In the genomic region with DNA sequence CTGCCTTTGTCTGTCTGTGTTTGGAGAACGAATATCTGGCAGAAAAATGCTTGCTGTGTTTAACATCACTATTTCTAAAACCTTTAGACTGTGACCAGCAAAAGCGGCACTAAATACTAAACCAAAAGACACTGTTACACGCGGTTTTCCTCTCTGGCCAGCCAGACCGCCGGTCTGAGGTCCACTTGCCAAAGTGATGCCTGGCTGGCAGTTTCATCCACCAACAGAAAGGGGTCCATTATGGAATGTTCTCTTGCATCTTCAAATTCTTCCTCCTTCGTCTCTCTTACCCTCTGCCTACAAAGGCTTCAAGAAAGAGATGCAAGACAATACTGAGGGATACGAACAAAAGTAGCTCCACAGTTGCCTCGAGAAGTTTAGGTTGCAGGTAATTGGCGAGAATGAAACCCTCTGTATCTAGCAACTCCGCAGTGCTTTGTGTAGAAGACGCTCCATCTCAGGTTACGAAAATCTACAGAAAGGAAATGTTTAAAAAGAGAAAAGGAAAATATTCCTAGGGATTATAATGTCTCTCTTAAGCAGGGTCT, we compare ENCODE assay signal across 16 cellular contexts.
DNase-seq lines count a peak whose midpoint lies in the region; ATAC-seq, FAIRE-seq and TF ChIP-seq lines count a peak whose summit lies in the region.
"Had no signal": no experiment of that assay in that cellular context is flagged by ENCODE, and none has a peak within 500 bp of the region (broad histone marks: within the 10 kb centered on the region; RNA-seq: fewer than 3 reads in every experiment).

No MANE protein-coding gene starts in this region.

- peaks cover 38% of the 10 kb centered on the region for H3K9me3 Mint-ChIP-seq in activated naive CD8-positive, alpha-beta T cell treated with anti-CD3 and anti-CD28 coated beads, Interleukin-2, amount 50 U/mL, for 24 hours
- peaks cover 24% of the 10 kb centered on the region for H3K9me3 Mint-ChIP-seq in activated naive CD8-positive, alpha-beta T cell treated with anti-CD3 and anti-CD28 coated beads for 36 hours
- H3K9me3 Mint-ChIP-seq in type B pancreatic cell (no peaks in the 10 kb centered on the region), osteocyte (ENCODE audit: unreplicated experiment) (peaks cover 7% of the 10 kb centered on the region)

- no peak overlapping the region for H3K4me3 Mint-ChIP-seq in activated naive CD8-positive, alpha-beta T cell treated with anti-CD3 and anti-CD28 coated beads, Interleukin-2, amount 50 U/mL, for 24 hours
- H3K4me3 Mint-ChIP-seq in activated naive CD8-positive, alpha-beta T cell treated with anti-CD3 and anti-CD28 coated beads for 36 hours = no peak overlapping the region
- H3K4me3 Mint-ChIP-seq in type B pancreatic cell (peak overlapping the region; percentile 56), osteocyte (ENCODE audit: unreplicated experiment) (no peak overlapping the region)
- H3K4me3 Mint-ChIP-seq: naive thymus-derived CD8-positive, alpha-beta T cell had no signal

- no peak for FAIRE-seq in D721Med (lab: Jason Lieb, UNC)
- FAIRE-seq: GM12878 had no signal

- intact Hi-C loops in OCI-LY7 (cut with micrococcal nuclease; ENCODE audit: unreplicated experiment) = no loop called here

- H3K27ac ChIP-seq in OCI-LY7 (ENCODE audit: low read depth, low read length, poor library complexity, severe bottlenecking) = no peak overlapping the region
- H3K27ac ChIP-seq: SJSA1, skin epidermis, thyroid gland had no signal

- POLR2A ChIA-PET in OCI-LY7 (lab: Charles Lee) = interaction anchor here (0.6 to 1.3 kb wide), 2 partner anchors 18 to 40 kb away, joined by 5 read pairs; no protein-coding TSS in a partner anchor

- no peaks in the 10 kb centered on the region for H3K79me2 ChIP-seq in OCI-LY7 (ENCODE audit: insufficient read depth, low read depth, low read length)

- peak overlapping the region; percentile 2 for H3K4me3 ChIP-seq in fibroblast of pulmonary artery (replicated peaks; ENCODE audit: low read depth, low read length)
- no peak overlapping the region for H3K4me3 ChIP-seq in OCI-LY7 (ENCODE audit: low read depth, low read length, poor library complexity, severe bottlenecking)
- H3K4me3 ChIP-seq: GM12878, SJSA1, skin epidermis, thyroid gland had no signal

- ATAC-seq in activated naive CD8-positive, alpha-beta T cell treated with anti-CD3 and anti-CD28 coated beads, Interleukin-2, amount 50 U/mL, for 24 hours = no peak
- ATAC-seq in SK-N-SH treated with all-trans-retinoic acid at 6 μM for 48 hours = peak; percentile 49; the same call in 2 of the 3 replicates
- ATAC-seq: naive thymus-derived CD8-positive, alpha-beta T cell had no signal

- no peak overlapping the region for H2AFZ ChIP-seq in OCI-LY7 (ENCODE audit: low read length)

- H3K9me2 ChIP-seq in OCI-LY7 (ENCODE audit: insufficient read depth, low read length) = no peaks in the 10 kb centered on the region

- H3K36me3 ChIP-seq in OCI-LY7 (ENCODE audit: insufficient read depth, low read length) = no peaks in the 10 kb centered on the region
- H3K36me3 ChIP-seq: SJSA1, thyroid gland had no signal

- H4K20me1 ChIP-seq in OCI-LY7 (ENCODE audit: insufficient read depth, low read length) = no peaks in the 10 kb centered on the region

- H3K4me1 Mint-ChIP-seq in activated naive CD8-positive, alpha-beta T cell treated with anti-CD3 and anti-CD28 coated beads, Interleukin-2, amount 50 U/mL, for 24 hours = peaks cover 2% of the 10 kb centered on the region
- peaks cover 2% of the 10 kb centered on the region for H3K4me1 Mint-ChIP-seq in activated naive CD8-positive, alpha-beta T cell treated with anti-CD3 and anti-CD28 coated beads for 36 hours
- H3K4me1 Mint-ChIP-seq in type B pancreatic cell (ENCODE audit: unreplicated experiment) (no peaks in the 10 kb centered on the region), osteocyte (ENCODE audit: unreplicated experiment) (no peaks in the 10 kb centered on the region)
- H3K4me1 Mint-ChIP-seq: naive thymus-derived CD8-positive, alpha-beta T cell had no signal

- no peak for DNase-seq in activated naive CD8-positive, alpha-beta T cell treated with anti-CD3 and anti-CD28 coated beads, Interleukin-2, amount 50 U/mL, for 24 hours
- DNase-seq in activated naive CD8-positive, alpha-beta T cell treated with anti-CD3 and anti-CD28 coated beads for 36 hours = no peak
- no peak for DNase-seq in fibroblast of pulmonary artery (ENCODE audit: low read depth)
- DNase-seq in type B pancreatic cell (ENCODE audit: extremely low spot score, unreplicated experiment) = no peak
- no peak for DNase-seq in OCI-LY7 (ENCODE audit: low spot score)
- DNase-seq in osteocyte (ENCODE audit: extremely low spot score, unreplicated experiment) = no peak
- no peak for DNase-seq in D721Med (ENCODE audit: insufficient read length, low spot score)
- DNase-seq: DMS79; naive thymus-derived CD8-positive, alpha-beta T cell; NCI-H1417 treated with DMSO at 0.1 percent for 48 hours; NCI-H526 treated with DMSO at 0.1 percent for 48 hours; thyroid gland had no signal

- no peak overlapping the region for H3K4me2 ChIP-seq in OCI-LY7 (ENCODE audit: low read length)

- H3K36me3 Mint-ChIP-seq in activated naive CD8-positive, alpha-beta T cell treated with anti-CD3 and anti-CD28 coated beads, Interleukin-2, amount 50 U/mL, for 24 hours (ENCODE audit: low read depth) = peaks cover 6% of the 10 kb centered on the region
- H3K36me3 Mint-ChIP-seq in activated naive CD8-positive, alpha-beta T cell treated with anti-CD3 and anti-CD28 coated beads for 36 hours = peaks cover 2% of the 10 kb centered on the region
- no peaks in the 10 kb centered on the region for H3K36me3 Mint-ChIP-seq in type B pancreatic cell
- H3K36me3 Mint-ChIP-seq in osteocyte (ENCODE audit: unreplicated experiment) = no peaks in the 10 kb centered on the region

- no peaks in the 10 kb centered on the region for H3K4me1 ChIP-seq in OCI-LY7 (ENCODE audit: insufficient read depth, low read length, poor library complexity, severe bottlenecking)
- H3K4me1 ChIP-seq: SJSA1, thyroid gland had no signal

- H3K27ac Mint-ChIP-seq in activated naive CD8-positive, alpha-beta T cell treated with anti-CD3 and anti-CD28 coated beads, Interleukin-2, amount 50 U/mL, for 24 hours = peak overlapping the region; percentile 68
- H3K27ac Mint-ChIP-seq in activated naive CD8-positive, alpha-beta T cell treated with anti-CD3 and anti-CD28 coated beads for 36 hours = no peak overlapping the region
- H3K27ac Mint-ChIP-seq in type B pancreatic cell (peak overlapping the region; percentile 65), osteocyte (ENCODE audit: unreplicated experiment) (no peak overlapping the region)
- H3K27ac Mint-ChIP-seq: naive thymus-derived CD8-positive, alpha-beta T cell had no signal

- CTCF ChIA-PET in OCI-LY7 (lab: Charles Lee; ENCODE audit: unreplicated experiment) = no interaction called here

- no TSS peak for BruUV-seq in OCI-LY7 (replicated peaks; lab: Mats Ljungman, UMichigan)

- TF ChIP-seq CTCF in fibroblast of pulmonary artery (IDR thresholded peaks at IDR 0.05; ENCODE audit: low read length, missing control alignments) (no peak), type B pancreatic cell (conservative IDR thresholded peaks at IDR 0.05) (no peak), OCI-LY7 (conservative IDR thresholded peaks at IDR 0.05; ENCODE audit: low read length) (no peak), osteocyte (IDR thresholded peaks at IDR 0.05) (no peak), D721Med (IDR thresholded peaks at IDR 0.05; ENCODE audit: insufficient read depth, missing control alignments) (no peak)

- H3K9me3 ChIP-seq in OCI-LY7 (ENCODE audit: low read length) = peaks cover 5% of the 10 kb centered on the region; the same call in 1 of the 2 replicates
- H3K9me3 ChIP-seq: SJSA1, thyroid gland had no signal

- peaks cover 64% of the 10 kb centered on the region for H3K27me3 Mint-ChIP-seq in activated naive CD8-positive, alpha-beta T cell treated with anti-CD3 and anti-CD28 coated beads, Interleukin-2, amount 50 U/mL, for 24 hours
- peaks cover 86% of the 10 kb centered on the region for H3K27me3 Mint-ChIP-seq in activated naive CD8-positive, alpha-beta T cell treated with anti-CD3 and anti-CD28 coated beads for 36 hours
- H3K27me3 Mint-ChIP-seq in type B pancreatic cell = peaks cover 88% of the 10 kb centered on the region
- peaks cover 44% of the 10 kb centered on the region for H3K27me3 Mint-ChIP-seq in osteocyte (ENCODE audit: unreplicated experiment)

TF ChIP-seq in SK-N-SH treated with all-trans-retinoic acid at 6 μM for 48 hours, 23 proteins besides CTCF, POLR2A, EP300 and RAD21 (continues in another document):
- TF ChIP-seq RARB (CRISPR knock-in tag; IDR thresholded peaks at IDR 0.05) = no peak
- TF ChIP-seq ARNTL (CRISPR knock-in tag; IDR thresholded peaks at IDR 0.05; ENCODE audit: borderline replicate concordance, low read depth) = no peak
- TF ChIP-seq ZFP3 (CRISPR knock-in tag; IDR thresholded peaks at IDR 0.05) = no peak
- no peak for TF ChIP-seq CREB5 (CRISPR knock-in tag; IDR thresholded peaks at IDR 0.05; ENCODE audit: low read depth)
- TF ChIP-seq ESRRG (CRISPR knock-in tag; IDR thresholded peaks at IDR 0.05) = no peak
- no peak for TF ChIP-seq ZFP30 (CRISPR knock-in tag; IDR thresholded peaks at IDR 0.05)
- TF ChIP-seq, protein P1, sequence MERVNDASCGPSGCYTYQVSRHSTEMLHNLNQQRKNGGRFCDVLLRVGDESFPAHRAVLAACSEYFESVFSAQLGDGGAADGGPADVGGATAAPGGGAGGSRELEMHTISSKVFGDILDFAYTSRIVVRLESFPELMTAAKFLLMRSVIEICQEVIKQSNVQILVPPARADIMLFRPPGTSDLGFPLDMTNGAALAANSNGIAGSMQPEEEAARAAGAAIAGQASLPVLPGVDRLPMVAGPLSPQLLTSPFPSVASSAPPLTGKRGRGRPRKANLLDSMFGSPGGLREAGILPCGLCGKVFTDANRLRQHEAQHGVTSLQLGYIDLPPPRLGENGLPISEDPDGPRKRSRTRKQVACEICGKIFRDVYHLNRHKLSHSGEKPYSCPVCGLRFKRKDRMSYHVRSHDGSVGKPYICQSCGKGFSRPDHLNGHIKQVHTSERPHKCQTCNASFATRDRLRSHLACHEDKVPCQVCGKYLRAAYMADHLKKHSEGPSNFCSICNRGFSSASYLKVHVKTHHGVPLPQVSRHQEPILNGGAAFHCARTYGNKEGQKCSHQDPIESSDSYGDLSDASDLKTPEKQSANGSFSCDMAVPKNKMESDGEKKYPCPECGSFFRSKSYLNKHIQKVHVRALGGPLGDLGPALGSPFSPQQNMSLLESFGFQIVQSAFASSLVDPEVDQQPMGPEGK (CRISPR knock-in tag; IDR thresholded peaks at IDR 0.05; ENCODE audit: borderline replicate concordance) = no peak

Comparison
In these comparisons a context has a peak if more than half of its experiments do, and no peak if none do; other contexts are left out.
1. H3K27ac Mint-ChIP-seq: peak in activated naive CD8-positive, alpha-beta T cell treated with anti-CD3 and anti-CD28 coated beads, Interleukin-2, amount 50 U/mL, for 24 hours (single experiment) and type B pancreatic cell (single experiment); none in activated naive CD8-positive, alpha-beta T cell treated with anti-CD3 and anti-CD28 coated beads for 36 hours (single experiment) and osteocyte (single experiment).